In genomic region chr7:87933605-87933952, GRCh38 we compare ENCODE assay signal across 8 cellular contexts. TPM values are rescaled to one million over a fixed set of nuclear protein-coding genes. Genes with fewer than 3 reads are reported as not detected.
DNase-seq lines count a peak whose midpoint lies in the region; ATAC-seq lines count a peak whose summit lies in the region.

No MANE protein-coding gene starts in this region.

- no peaks in the 10 kb centered on the region for H3K36me3 ChIP-seq in adipocyte (ENCODE audit: control insufficient read depth, insufficient read depth, low read length, severe bottlenecking)

- peaks cover 15% of the 10 kb centered on the region for H3K4me1 Mint-ChIP-seq in memory B cell

- no peaks in the 10 kb centered on the region for H3K36me3 Mint-ChIP-seq in memory B cell

- H3K9me3 ChIP-seq in adipocyte (ENCODE audit: control insufficient read depth, low read length) = no peaks in the 10 kb centered on the region

- peaks cover 13% of the 10 kb centered on the region for H3K4me1 ChIP-seq in adipocyte (ENCODE audit: control insufficient read depth, insufficient read depth, low read length)

- H3K27ac Mint-ChIP-seq in memory B cell = no peak overlapping the region

- H3K27me3 Mint-ChIP-seq in memory B cell = no peaks in the 10 kb centered on the region

- H3K9ac ChIP-seq in adipocyte (ENCODE audit: low read length) = peak overlapping the region; percentile 72

- H3K27me3 ChIP-seq in adipocyte (replicated peaks; ENCODE audit: control insufficient read depth, insufficient read depth, low read length) = no peaks in the 10 kb centered on the region

- ATAC-seq in GM18499 (IDR thresholded peaks at IDR 0.05; ENCODE audit: insufficient read depth, unreplicated experiment) (peak; percentile 15), HG02981 (IDR thresholded peaks at IDR 0.05; ENCODE audit: unreplicated experiment) (peak; percentile 29), memory B cell (ENCODE audit: low read depth) (peak; percentile 21), HG02870 (IDR thresholded peaks at IDR 0.05; ENCODE audit: unreplicated experiment) (no peak), GM18858 (IDR thresholded peaks at IDR 0.05; ENCODE audit: unreplicated experiment) (no peak)

- H3K4me3 Mint-ChIP-seq in memory B cell = peak overlapping the region; percentile 91

- no peaks in the 10 kb centered on the region for H3K9me3 Mint-ChIP-seq in memory B cell

- DNase-seq in adipocyte (ENCODE audit: low read depth) = no peak
- no peak for DNase-seq in memory B cell (ENCODE audit: low spot score in 2 of 2)
- no peak for DNase-seq in HT-29 (ENCODE audit: low spot score)
- no peak for DNase-seq in T1000 (lab: John Stamatoyannopoulos, UW)

- H3K4me3 ChIP-seq in adipocyte (ENCODE audit: low read length) = peak overlapping the region; percentile 87

RNA-seq across cellular contexts. Expression of gene ADAM22, which starts 0.5 kb away (rescaled TPM):
- total RNA-seq in HT-29 (2014; rRNA removed; shearing (Covaris generic)) = 10.4 and 12.3 TPM in 2 replicates

RNA-seq across cellular contexts. Expression of gene DBF4, which starts 57.3 kb away (rescaled TPM):
- total RNA-seq in HT-29 (2014; rRNA removed; shearing (Covaris generic)) = 44.5 and 48.2 TPM in 2 replicates

RNA-seq across cellular contexts. Expression of gene SLC25A40, which starts 57.4 kb away (rescaled TPM):
- total RNA-seq in HT-29 (2014; rRNA removed; shearing (Covaris generic)) = 5.9 and 14.6 TPM in 2 replicates

Comparison
In these comparisons a context has a peak if more than half of its experiments do, and no peak if none do; other contexts are left out.
1. ATAC-seq: peak in GM18499 (single experiment), HG02981 (single experiment) and memory B cell (single experiment); none in HG02870 (single experiment) and GM18858 (single experiment).